ENCODE assay signal across 18 cellular contexts in the genomic region with DNA sequence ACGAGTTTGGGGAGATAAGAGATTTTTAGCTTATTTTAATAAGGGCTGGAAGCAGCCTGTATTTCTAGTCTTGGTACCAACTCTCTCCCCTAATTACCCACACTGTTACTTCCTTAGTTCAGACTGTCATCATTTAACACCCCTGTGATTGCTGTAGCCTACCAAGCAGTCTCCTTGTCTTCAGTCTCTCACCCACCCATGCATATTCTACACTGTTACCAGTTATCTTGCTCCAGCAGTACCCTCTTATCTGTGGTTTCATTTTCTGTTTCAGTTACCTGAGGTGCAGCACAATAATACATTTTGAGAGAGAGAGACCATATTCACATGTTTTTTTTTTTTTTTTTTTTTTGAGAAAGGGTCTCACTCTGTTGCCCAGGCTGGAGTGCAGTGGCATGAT.
DNase-seq lines count a peak whose midpoint lies in the region; ATAC-seq, FAIRE-seq and TF ChIP-seq lines count a peak whose summit lies in the region.
"Had no signal": no experiment of that assay in that cellular context is flagged by ENCODE, and none has a peak within 500 bp of the region (broad histone marks: within the 10 kb centered on the region; RNA-seq: fewer than 3 reads in every experiment).

No MANE protein-coding gene starts in this region.

- H3K36me3 Mint-ChIP-seq in activated naive CD8-positive, alpha-beta T cell treated with anti-CD3 and anti-CD28 coated beads, Interleukin-2, amount 10 ng/mL, durations not matched to agents 7 days and 5 days = no peaks in the 10 kb centered on the region
- H3K36me3 Mint-ChIP-seq in activated naive CD8-positive, alpha-beta T cell treated with anti-CD3 and anti-CD28 coated beads, Interleukin-2, amount 50 U/mL, for 24 hours (ENCODE audit: low read depth) = peaks cover 3% of the 10 kb centered on the region
- no peaks in the 10 kb centered on the region for H3K36me3 Mint-ChIP-seq in WTC11
- H3K36me3 Mint-ChIP-seq: type B pancreatic cell had no signal

- POLR2A ChIA-PET in activated naive CD8-positive, alpha-beta T cell treated with anti-CD3 and anti-CD28 coated beads, Interleukin-2, amount 10 ng/mL, durations not matched to agents 7 days and 5 days (lab: Charles Lee) = no interaction called here
- POLR2A ChIA-PET in WTC11 (lab: Charles Lee) = no interaction called here

- TF ChIP-seq CTCF in WTC11 (IDR thresholded peaks at IDR 0.05) = no peak

- no peak for FAIRE-seq in RCC 7860 (lab: Jason Lieb, UNC)
- FAIRE-seq: A549, bronchial epithelial cell, endometrium, keratinocyte had no signal

- peaks cover 6% of the 10 kb centered on the region for H3K4me1 Mint-ChIP-seq in activated naive CD8-positive, alpha-beta T cell treated with anti-CD3 and anti-CD28 coated beads, Interleukin-2, amount 10 ng/mL, durations not matched to agents 7 days and 5 days
- peaks cover 7% of the 10 kb centered on the region for H3K4me1 Mint-ChIP-seq in activated naive CD8-positive, alpha-beta T cell treated with anti-CD3 and anti-CD28 coated beads, Interleukin-2, amount 50 U/mL, for 24 hours
- peaks cover 55% of the 10 kb centered on the region for H3K4me1 Mint-ChIP-seq in WTC11

- peak overlapping the region; percentile 39 for H3K27ac Mint-ChIP-seq in activated naive CD8-positive, alpha-beta T cell treated with anti-CD3 and anti-CD28 coated beads, Interleukin-2, amount 10 ng/mL, durations not matched to agents 7 days and 5 days
- no peak overlapping the region for H3K27ac Mint-ChIP-seq in activated naive CD8-positive, alpha-beta T cell treated with anti-CD3 and anti-CD28 coated beads, Interleukin-2, amount 50 U/mL, for 24 hours
- no peak overlapping the region for H3K27ac Mint-ChIP-seq in WTC11
- H3K27ac Mint-ChIP-seq: type B pancreatic cell had no signal

- no peak overlapping the region for H3K4me3 Mint-ChIP-seq in activated naive CD8-positive, alpha-beta T cell treated with anti-CD3 and anti-CD28 coated beads, Interleukin-2, amount 10 ng/mL, durations not matched to agents 7 days and 5 days
- H3K4me3 Mint-ChIP-seq in activated naive CD8-positive, alpha-beta T cell treated with anti-CD3 and anti-CD28 coated beads, Interleukin-2, amount 50 U/mL, for 24 hours = no peak overlapping the region
- H3K4me3 Mint-ChIP-seq in WTC11 = no peak overlapping the region
- H3K4me3 Mint-ChIP-seq: type B pancreatic cell had no signal

- ATAC-seq in activated naive CD8-positive, alpha-beta T cell treated with anti-CD3 and anti-CD28 coated beads, Interleukin-2, amount 10 ng/mL, durations not matched to agents 7 days and 5 days (ENCODE audit: low read depth) = peak; percentile 58
- ATAC-seq in activated naive CD8-positive, alpha-beta T cell treated with anti-CD3 and anti-CD28 coated beads, Interleukin-2, amount 50 U/mL, for 24 hours = no peak
- peak; percentile 77 for ATAC-seq in HG02588 (IDR thresholded peaks at IDR 0.05; ENCODE audit: unreplicated experiment)
- peak; percentile 84 for ATAC-seq in HG03432 (IDR thresholded peaks at IDR 0.05; ENCODE audit: unreplicated experiment)
- ATAC-seq in WTC11 = no peak
- ATAC-seq: A549 had no signal

- DNase-seq in activated naive CD8-positive, alpha-beta T cell treated with anti-CD3 and anti-CD28 coated beads, Interleukin-2, amount 10 ng/mL, durations not matched to agents 7 days and 5 days = no peak
- DNase-seq in activated naive CD8-positive, alpha-beta T cell treated with anti-CD3 and anti-CD28 coated beads, Interleukin-2, amount 50 U/mL, for 24 hours = no peak
- DNase-seq in WTC11 (ENCODE audit: low spot score) (no peak), GM19238 (ENCODE audit: insufficient read length, low spot score) (no peak), RCC 7860 (ENCODE audit: low spot score) (no peak)
- no peak for DNase-seq in effector CD8-positive, alpha-beta T cell (lab: John Stamatoyannopoulos, UW)
- DNase-seq: activated naive CD4-positive, alpha-beta T cell treated with anti-CD3 and anti-CD28 coated beads, Interleukin-2, amount 50 U/mL, for 16 hours; GF-D8; NCI-H1105; NCI-H524 treated with DMSO at 0.1 percent for 48 hours; RPMI8226 had no signal

- H3K9me3 Mint-ChIP-seq in activated naive CD8-positive, alpha-beta T cell treated with anti-CD3 and anti-CD28 coated beads, Interleukin-2, amount 10 ng/mL, durations not matched to agents 7 days and 5 days = no peaks in the 10 kb centered on the region
- no peaks in the 10 kb centered on the region for H3K9me3 Mint-ChIP-seq in activated naive CD8-positive, alpha-beta T cell treated with anti-CD3 and anti-CD28 coated beads, Interleukin-2, amount 50 U/mL, for 24 hours
- H3K9me3 Mint-ChIP-seq in WTC11 = no peaks in the 10 kb centered on the region
- H3K9me3 Mint-ChIP-seq: type B pancreatic cell had no signal

- CTCF ChIA-PET in WTC11 (lab: Charles Lee) = no interaction called here

- no peaks in the 10 kb centered on the region for H3K27me3 Mint-ChIP-seq in activated naive CD8-positive, alpha-beta T cell treated with anti-CD3 and anti-CD28 coated beads, Interleukin-2, amount 10 ng/mL, durations not matched to agents 7 days and 5 days
- no peaks in the 10 kb centered on the region for H3K27me3 Mint-ChIP-seq in activated naive CD8-positive, alpha-beta T cell treated with anti-CD3 and anti-CD28 coated beads, Interleukin-2, amount 50 U/mL, for 24 hours
- H3K27me3 Mint-ChIP-seq in WTC11 (ENCODE audit: low read depth) = no peaks in the 10 kb centered on the region
- H3K27me3 Mint-ChIP-seq: type B pancreatic cell had no signal

TF ChIP-seq in WTC11, 78 proteins besides CTCF, POLR2A, EP300 and RAD21 (continues in another document):
- TF ChIP-seq MYBL2 (CRISPR knock-in tag; IDR thresholded peaks at IDR 0.05) = no peak
- TF ChIP-seq, protein P1, sequence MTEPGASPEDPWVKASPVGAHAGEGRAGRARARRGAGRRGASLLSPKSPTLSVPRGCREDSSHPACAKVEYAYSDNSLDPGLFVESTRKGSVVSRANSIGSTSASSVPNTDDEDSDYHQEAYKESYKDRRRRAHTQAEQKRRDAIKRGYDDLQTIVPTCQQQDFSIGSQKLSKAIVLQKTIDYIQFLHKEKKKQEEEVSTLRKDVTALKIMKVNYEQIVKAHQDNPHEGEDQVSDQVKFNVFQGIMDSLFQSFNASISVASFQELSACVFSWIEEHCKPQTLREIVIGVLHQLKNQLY (CRISPR knock-in tag; IDR thresholded peaks at IDR 0.05) = no peak
- TF ChIP-seq TEAD4 (CRISPR knock-in tag; IDR thresholded peaks at IDR 0.05) = no peak
- no peak for TF ChIP-seq ELF4 (CRISPR knock-in tag; IDR thresholded peaks at IDR 0.05; ENCODE audit: low read depth)
- TF ChIP-seq, protein P2, sequence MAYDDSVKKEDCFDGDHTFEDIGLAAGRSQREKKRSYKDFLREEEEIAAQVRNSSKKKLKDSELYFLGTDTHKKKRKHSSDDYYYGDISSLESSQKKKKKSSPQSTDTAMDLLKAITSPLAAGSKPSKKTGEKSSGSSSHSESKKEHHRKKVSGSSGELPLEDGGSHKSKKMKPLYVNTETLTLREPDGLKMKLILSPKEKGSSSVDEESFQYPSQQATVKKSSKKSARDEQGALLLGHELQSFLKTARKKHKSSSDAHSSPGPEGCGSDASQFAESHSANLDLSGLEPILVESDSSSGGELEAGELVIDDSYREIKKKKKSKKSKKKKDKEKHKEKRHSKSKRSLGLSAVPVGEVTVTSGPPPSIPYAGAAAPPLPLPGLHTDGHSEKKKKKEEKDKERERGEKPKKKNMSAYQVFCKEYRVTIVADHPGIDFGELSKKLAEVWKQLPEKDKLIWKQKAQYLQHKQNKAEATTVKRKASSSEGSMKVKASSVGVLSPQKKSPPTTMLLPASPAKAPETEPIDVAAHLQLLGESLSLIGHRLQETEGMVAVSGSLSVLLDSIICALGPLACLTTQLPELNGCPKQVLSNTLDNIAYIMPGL (CRISPR knock-in tag; IDR thresholded peaks at IDR 0.05) = no peak
- TF ChIP-seq, protein P3, sequence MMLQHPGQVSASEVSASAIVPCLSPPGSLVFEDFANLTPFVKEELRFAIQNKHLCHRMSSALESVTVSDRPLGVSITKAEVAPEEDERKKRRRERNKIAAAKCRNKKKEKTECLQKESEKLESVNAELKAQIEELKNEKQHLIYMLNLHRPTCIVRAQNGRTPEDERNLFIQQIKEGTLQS (CRISPR knock-in tag; conservative IDR thresholded peaks at IDR 0.05) = no peak
- no peak for TF ChIP-seq HMGA2 (CRISPR knock-in tag; IDR thresholded peaks at IDR 0.05)
- no peak for TF ChIP-seq FOXP1 (CRISPR knock-in tag; IDR thresholded peaks at IDR 0.05; ENCODE audit: borderline replicate concordance)
- TF ChIP-seq, protein P4, sequence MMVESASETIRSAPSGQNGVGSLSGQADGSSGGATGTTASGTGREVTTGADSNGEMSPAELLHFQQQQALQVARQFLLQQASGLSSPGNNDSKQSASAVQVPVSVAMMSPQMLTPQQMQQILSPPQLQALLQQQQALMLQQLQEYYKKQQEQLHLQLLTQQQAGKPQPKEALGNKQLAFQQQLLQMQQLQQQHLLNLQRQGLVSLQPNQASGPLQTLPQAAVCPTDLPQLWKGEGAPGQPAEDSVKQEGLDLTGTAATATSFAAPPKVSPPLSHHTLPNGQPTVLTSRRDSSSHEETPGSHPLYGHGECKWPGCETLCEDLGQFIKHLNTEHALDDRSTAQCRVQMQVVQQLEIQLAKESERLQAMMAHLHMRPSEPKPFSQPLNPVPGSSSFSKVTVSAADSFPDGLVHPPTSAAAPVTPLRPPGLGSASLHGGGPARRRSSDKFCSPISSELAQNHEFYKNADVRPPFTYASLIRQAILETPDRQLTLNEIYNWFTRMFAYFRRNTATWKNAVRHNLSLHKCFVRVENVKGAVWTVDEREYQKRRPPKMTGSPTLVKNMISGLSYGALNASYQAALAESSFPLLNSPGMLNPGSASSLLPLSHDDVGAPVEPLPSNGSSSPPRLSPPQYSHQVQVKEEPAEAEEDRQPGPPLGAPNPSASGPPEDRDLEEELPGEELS (CRISPR knock-in tag; IDR thresholded peaks at IDR 0.05) = no peak

Comparison
In these comparisons a context has a peak if more than half of its experiments do, and no peak if none do; other contexts are left out.
1. ATAC-seq: peak in activated naive CD8-positive, alpha-beta T cell treated with anti-CD3 and anti-CD28 coated beads, Interleukin-2, amount 10 ng/mL, durations not matched to agents 7 days and 5 days (single experiment), HG02588 (single experiment) and HG03432 (single experiment); none in activated naive CD8-positive, alpha-beta T cell treated with anti-CD3 and anti-CD28 coated beads, Interleukin-2, amount 50 U/mL, for 24 hours (single experiment) and WTC11 (single experiment).